ENCODE assay signal across 7 cellular contexts in the genomic region with DNA sequence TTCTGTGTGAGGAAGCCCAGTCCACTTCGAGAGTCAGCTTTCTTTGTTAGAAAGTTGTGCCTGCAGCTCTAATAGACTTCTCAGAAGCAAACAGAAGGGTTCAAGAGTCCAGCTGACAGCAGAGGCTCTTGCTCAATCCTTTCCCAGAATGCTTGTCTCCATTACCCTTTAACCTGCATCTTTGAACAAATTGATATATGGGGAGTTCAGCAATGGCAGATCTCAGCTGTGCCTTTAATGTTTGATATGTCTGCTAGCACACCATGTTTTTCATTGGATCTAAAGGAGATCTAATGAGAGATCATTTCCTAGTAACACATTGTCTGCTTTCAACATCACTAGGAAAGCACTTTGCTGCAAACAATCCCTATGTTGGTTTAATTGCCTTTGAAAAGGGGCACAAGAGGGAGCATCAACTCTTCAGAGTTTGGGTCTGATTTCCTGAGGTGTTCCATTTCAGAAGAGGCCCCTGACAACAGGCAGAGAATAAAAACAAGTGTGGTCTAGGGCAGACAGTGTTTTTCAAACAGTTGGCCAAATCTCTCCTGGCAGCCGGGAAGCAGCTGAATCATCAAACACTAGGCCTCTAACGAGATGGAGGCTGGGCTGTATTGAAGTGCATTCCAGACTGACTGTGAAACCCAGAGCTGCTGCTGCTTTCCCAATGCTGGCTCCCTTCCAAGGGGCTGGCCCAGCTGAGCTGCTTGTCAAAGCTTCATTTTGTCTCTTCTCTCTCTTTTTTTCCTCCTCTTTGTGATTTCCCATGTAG. TPM values are rescaled to one million over a fixed set of nuclear protein-coding genes. Genes with fewer than 3 reads are reported as not detected.
DNase-seq lines count a peak whose midpoint lies in the region; ATAC-seq and TF ChIP-seq lines count a peak whose summit lies in the region.

No MANE protein-coding gene starts in this region.

- no peak overlapping the region for H3K4me3 ChIP-seq in fibroblast of mammary gland (ENCODE audit: control insufficient read depth, low read depth, low read length)
- no peak overlapping the region for H3K4me3 ChIP-seq in muscle layer of duodenum (ENCODE audit: low read depth in 1 of 2, low read length in 2 of 2)

- no peaks in the 10 kb centered on the region for H3K27me3 ChIP-seq in muscle layer of duodenum (ENCODE audit: low read depth, low read length)

- no peak for TF ChIP-seq RAD21 in Ishikawa (IDR thresholded peaks at IDR 0.05; ENCODE audit: low read depth)

- H3K27me3 Mint-ChIP-seq in activated CD4-positive, alpha-beta memory T cell treated with anti-CD3 and anti-CD28 coated beads, Interleukin-2, amount 10 ng/mL, durations not matched to agents 7 days and 5 days: no peaks in the 10 kb centered on the region

- peaks cover 0 to 10% of the 10 kb centered on the region in 2 donors for H3K4me1 ChIP-seq in muscle layer of duodenum (ENCODE audit: control insufficient read depth in 1 of 2, insufficient read depth in 2 of 2, low read length in 2 of 2)

- no peaks in the 10 kb centered on the region for H3K4me1 Mint-ChIP-seq in activated CD4-positive, alpha-beta memory T cell treated with anti-CD3 and anti-CD28 coated beads, Interleukin-2, amount 10 ng/mL, durations not matched to agents 7 days and 5 days

- no peaks in the 10 kb centered on the region for H3K36me3 Mint-ChIP-seq in activated CD4-positive, alpha-beta memory T cell treated with anti-CD3 and anti-CD28 coated beads, Interleukin-2, amount 10 ng/mL, durations not matched to agents 7 days and 5 days (ENCODE audit: low read depth)

- H3K4me3 Mint-ChIP-seq in activated CD4-positive, alpha-beta memory T cell treated with anti-CD3 and anti-CD28 coated beads, Interleukin-2, amount 10 ng/mL, durations not matched to agents 7 days and 5 days: no peak overlapping the region

- peak overlapping the region; percentile 92 for H3K27ac ChIP-seq in muscle layer of duodenum (ENCODE audit: low read length)

- POLR2A ChIA-PET in activated CD4-positive, alpha-beta memory T cell treated with anti-CD3 and anti-CD28 coated beads, Interleukin-2, amount 10 ng/mL, durations not matched to agents 7 days and 5 days (lab: Charles Lee): no interaction called here

- no peak overlapping the region for H3K27ac Mint-ChIP-seq in activated CD4-positive, alpha-beta memory T cell treated with anti-CD3 and anti-CD28 coated beads, Interleukin-2, amount 10 ng/mL, durations not matched to agents 7 days and 5 days

- no peaks in the 10 kb centered on the region for H3K9me3 Mint-ChIP-seq in activated CD4-positive, alpha-beta memory T cell treated with anti-CD3 and anti-CD28 coated beads, Interleukin-2, amount 10 ng/mL, durations not matched to agents 7 days and 5 days

- DNase-seq in SHP77 (lab: John Stamatoyannopoulos, UW) (peak; percentile 65 to 72), fibroblast of mammary gland (ENCODE audit: low read depth) (peak; percentile 95)
- DNase-seq in activated CD4-positive, alpha-beta memory T cell treated with anti-CD3 and anti-CD28 coated beads, Interleukin-2, amount 10 ng/mL, durations not matched to agents 7 days and 5 days: no peak

- CTCF ChIA-PET in activated CD4-positive, alpha-beta memory T cell treated with anti-CD3 and anti-CD28 coated beads, Interleukin-2, amount 10 ng/mL, durations not matched to agents 7 days and 5 days (lab: Charles Lee): no interaction called here

- no peaks in the 10 kb centered on the region for H3K9me3 ChIP-seq in muscle layer of duodenum (ENCODE audit: control insufficient read depth in 1 of 2, low read length in 2 of 2)

- no peak for TF ChIP-seq EP300 in Ishikawa (IDR thresholded peaks at IDR 0.05; ENCODE audit: borderline replicate concordance)

- H3K36me3 ChIP-seq in muscle layer of duodenum (ENCODE audit: control insufficient read depth in 1 of 2, insufficient read depth in 2 of 2, low read length in 2 of 2): no peaks in the 10 kb centered on the region

- ATAC-seq in HG02852 (IDR thresholded peaks at IDR 0.05; ENCODE audit: unreplicated experiment): no peak
- ATAC-seq in GM18909 (IDR thresholded peaks at IDR 0.05; ENCODE audit: poor library complexity, unreplicated experiment): no peak

- no peak for TF ChIP-seq CTCF in fibroblast of mammary gland (conservative IDR thresholded peaks at IDR 0.05; ENCODE audit: control insufficient read depth, insufficient read depth, low read depth, low read length)

TF ChIP-seq in Ishikawa, 13 proteins besides CTCF, POLR2A, EP300 and RAD21:
- TF ChIP-seq REST (IDR thresholded peaks at IDR 0.05; ENCODE audit: low read depth): no peak
- peak; percentile 9; the same call in 1 of the 2 replicates for TF ChIP-seq CEBPB (IDR thresholded peaks at IDR 0.05)
- peak; percentile 50; the same call in 1 of the 2 replicates for TF ChIP-seq TEAD4 (IDR thresholded peaks at IDR 0.05)
- no peak for TF ChIP-seq YY1 (IDR thresholded peaks at IDR 0.05; ENCODE audit: low read depth)
- TF ChIP-seq NFIC (IDR thresholded peaks at IDR 0.05): peak; percentile 71

RNA-seq across cellular contexts. Expression of gene LUZP4, which starts 55.6 kb away (rescaled TPM):
- not detected for total RNA-seq in activated CD4-positive, alpha-beta memory T cell treated with anti-CD3 and anti-CD28 coated beads, Interleukin-2, amount 10 ng/mL, durations not matched to agents 7 days and 5 days
